32 cellular contexts compared by ENCODE assay signal in genomic region chr21:22516230-22516629, GRCh38.
DNase-seq lines count a peak whose midpoint lies in the region; ATAC-seq, FAIRE-seq and TF ChIP-seq lines count a peak whose summit lies in the region.
"Had no signal": no experiment of that assay in that cellular context is flagged by ENCODE, and none has a peak within 500 bp of the region (broad histone marks: within the 10 kb centered on the region; RNA-seq: fewer than 3 reads in every experiment).

No MANE protein-coding gene starts in this region.

- no peaks in the 10 kb centered on the region for H3K4me1 ChIP-seq in naive thymus-derived CD4-positive, alpha-beta T cell (ENCODE audit: control insufficient read depth in 2 of 2, insufficient read depth in 2 of 2, low read length in 2 of 2)
- no peaks in the 10 kb centered on the region for H3K4me1 ChIP-seq in pancreas
- H3K4me1 ChIP-seq: heart left ventricle, suprapubic skin, upper lobe of right lung had no signal

- POLR2A ChIA-PET in naive thymus-derived CD4-positive, alpha-beta T cell (lab: Charles Lee) = no interaction called here

- intact Hi-C loops in naive thymus-derived CD4-positive, alpha-beta T cell (cut with micrococcal nuclease) = no loop called here
- intact Hi-C loops in pancreas (cut with DNase I) = no loop called here

- CTCF ChIA-PET in naive thymus-derived CD4-positive, alpha-beta T cell (lab: Charles Lee) = no interaction called here

- peaks cover 0 to 4% (median 0%) of the 10 kb centered on the region in 7 donors for H3K4me1 Mint-ChIP-seq in naive thymus-derived CD4-positive, alpha-beta T cell
- H3K4me1 Mint-ChIP-seq in osteocyte (ENCODE audit: unreplicated experiment) = no peaks in the 10 kb centered on the region
- no peaks in the 10 kb centered on the region for H3K4me1 Mint-ChIP-seq in activated T-helper 17 cell treated with anti-CD3 and anti-CD28 coated beads, Interleukin-2, amount 50 U/mL, for 72 hours
- H3K4me1 Mint-ChIP-seq: CD4-positive, CD25-positive, alpha-beta regulatory T cell; mesothelial cell of epicardium had no signal

- peaks cover 0 to 4% (median 0%) of the 10 kb centered on the region in 11 donors for H3K9me3 Mint-ChIP-seq in naive thymus-derived CD4-positive, alpha-beta T cell
- H3K9me3 Mint-ChIP-seq in osteocyte (ENCODE audit: unreplicated experiment) = peaks cover 9% of the 10 kb centered on the region
- H3K9me3 Mint-ChIP-seq in activated T-helper 17 cell treated with anti-CD3 and anti-CD28 coated beads, Interleukin-2, amount 50 U/mL, for 72 hours = peaks cover 6% of the 10 kb centered on the region
- H3K9me3 Mint-ChIP-seq: mesothelial cell of epicardium had no signal

- DNase-seq in GF-D8 (lab: John Stamatoyannopoulos, UW) = peak; percentile 95
- DNase-seq in MV-4-11 (lab: John Stamatoyannopoulos, UW) = peak; percentile 98
- DNase-seq in SKM-1 treated with dmso at 0.1 percent for 144 hours (lab: John Stamatoyannopoulos, UW; ENCODE audit: unreplicated experiment) = peak; percentile 95
- DNase-seq in naive thymus-derived CD4-positive, alpha-beta T cell = no peak
- DNase-seq in pancreas = no peak
- DNase-seq in osteocyte (ENCODE audit: extremely low spot score, unreplicated experiment) = no peak
- DNase-seq: activated CD4-positive, alpha-beta T cell treated with anti-CD3 and anti-CD28 coated beads for 4 hours; activated CD8-positive, alpha-beta T cell treated with anti-CD3 and anti-CD28 coated beads, Interleukin-2, amount 10 ng/mL, durations not matched to agents 7 days and 5 days; aorta; CD4-positive, CD25-positive, alpha-beta regulatory T cell; foreskin melanocyte; GOT3; heart left ventricle; left ventricle myocardium superior; naive thymus-derived CD8-positive, alpha-beta T cell; NCI-H1417; NCI-H345; occipital lobe; stimulated activated CD4-positive, alpha-beta T cell treated with anti-CD3 and anti-CD28 coated beads, Interleukin-4, amount 100 ng/mL, for 4 hours; upper lobe of right lung had no signal

- no peak overlapping the region for H3K4me3 Mint-ChIP-seq in naive thymus-derived CD4-positive, alpha-beta T cell
- H3K4me3 Mint-ChIP-seq in osteocyte (ENCODE audit: unreplicated experiment) = no peak overlapping the region
- no peak overlapping the region for H3K4me3 Mint-ChIP-seq in activated T-helper 17 cell treated with anti-CD3 and anti-CD28 coated beads, Interleukin-2, amount 50 U/mL, for 72 hours
- H3K4me3 Mint-ChIP-seq: activated CD8-positive, alpha-beta T cell treated with anti-CD3 and anti-CD28 coated beads, Interleukin-2, amount 10 ng/mL, durations not matched to agents 7 days and 5 days; activated naive CD8-positive, alpha-beta T cell; CD4-positive, CD25-positive, alpha-beta regulatory T cell; mesothelial cell of epicardium; naive thymus-derived CD8-positive, alpha-beta T cell; T-helper 1 cell treated with Interleukin-12 subunit alpha and Interleukin-12 subunit beta and Interleukin-4 antibody, amounts not matched to agents 30 μg/mL and 1 μg/mL, for 36 hours had no signal

- H3K9me3 ChIP-seq in naive thymus-derived CD4-positive, alpha-beta T cell (ENCODE audit: control insufficient read depth in 2 of 3, low read length in 3 of 3) = no peaks in the 10 kb centered on the region
- no peaks in the 10 kb centered on the region for H3K9me3 ChIP-seq in pancreas
- H3K9me3 ChIP-seq: suprapubic skin, upper lobe of right lung had no signal

- TF ChIP-seq CTCF in pancreas (IDR thresholded peaks at IDR 0.05) (no peak), osteocyte (IDR thresholded peaks at IDR 0.05) (no peak)

- 60 to 66% methylated on average over 3 of the region's 3 CpGs for WGBS in pancreas, 2 donors

- no peaks in the 10 kb centered on the region for H3K27me3 ChIP-seq in naive thymus-derived CD4-positive, alpha-beta T cell (ENCODE audit: control insufficient read depth in 2 of 2, insufficient read depth in 2 of 2, low read length in 2 of 2)
- no peaks in the 10 kb centered on the region for H3K27me3 ChIP-seq in pancreas
- H3K27me3 ChIP-seq: heart left ventricle, suprapubic skin, upper lobe of right lung had no signal

- FAIRE-seq in pancreas (lab: Jason Lieb, UNC) = no peak
- FAIRE-seq: bronchial epithelial cell, D721Med, GM18507, GM19239, keratinocyte had no signal

- no peak overlapping the region for H3K4me3 ChIP-seq in naive thymus-derived CD4-positive, alpha-beta T cell (ENCODE audit: low read length)
- H3K4me3 ChIP-seq in pancreas = no peak overlapping the region
- H3K4me3 ChIP-seq: heart left ventricle, suprapubic skin, upper lobe of right lung had no signal

- peak; percentile 36 for ATAC-seq in naive thymus-derived CD4-positive, alpha-beta T cell
- no peak for ATAC-seq in pancreas
- ATAC-seq in activated T-helper 17 cell treated with anti-CD3 and anti-CD28 coated beads, Interleukin-2, amount 50 U/mL, for 72 hours (replicated peaks) = no peak
- ATAC-seq: activated CD8-positive, alpha-beta T cell treated with anti-CD3 and anti-CD28 coated beads, Interleukin-2, amount 10 ng/mL, durations not matched to agents 7 days and 5 days; heart left ventricle; left ventricle myocardium superior; naive thymus-derived CD8-positive, alpha-beta T cell; upper lobe of right lung had no signal

- no peaks in the 10 kb centered on the region for H3K36me3 ChIP-seq in naive thymus-derived CD4-positive, alpha-beta T cell (ENCODE audit: control insufficient read depth in 2 of 3, insufficient read depth in 3 of 3, low read length in 3 of 3)
- no peaks in the 10 kb centered on the region for H3K36me3 ChIP-seq in pancreas
- H3K36me3 ChIP-seq: heart left ventricle, suprapubic skin, upper lobe of right lung had no signal

- no peaks in the 10 kb centered on the region for H3K27me3 Mint-ChIP-seq in naive thymus-derived CD4-positive, alpha-beta T cell
- H3K27me3 Mint-ChIP-seq in osteocyte (ENCODE audit: unreplicated experiment) = no peaks in the 10 kb centered on the region
- no peaks in the 10 kb centered on the region for H3K27me3 Mint-ChIP-seq in activated T-helper 17 cell treated with anti-CD3 and anti-CD28 coated beads, Interleukin-2, amount 50 U/mL, for 72 hours
- H3K27me3 Mint-ChIP-seq: activated naive CD8-positive, alpha-beta T cell; CD4-positive, CD25-positive, alpha-beta regulatory T cell had no signal

- H3K36me3 Mint-ChIP-seq in naive thymus-derived CD4-positive, alpha-beta T cell = no peaks in the 10 kb centered on the region
- H3K36me3 Mint-ChIP-seq in osteocyte (ENCODE audit: unreplicated experiment) = no peaks in the 10 kb centered on the region
- H3K36me3 Mint-ChIP-seq in activated T-helper 17 cell treated with anti-CD3 and anti-CD28 coated beads, Interleukin-2, amount 50 U/mL, for 72 hours (ENCODE audit: low read depth) = no peaks in the 10 kb centered on the region
- H3K36me3 Mint-ChIP-seq: activated naive CD8-positive, alpha-beta T cell; CD4-positive, CD25-positive, alpha-beta regulatory T cell; mesothelial cell of epicardium had no signal

- H3K27ac ChIP-seq in naive thymus-derived CD4-positive, alpha-beta T cell (ENCODE audit: low read depth, low read length) = no peak overlapping the region
- H3K27ac ChIP-seq in pancreas = no peak overlapping the region
- H3K27ac ChIP-seq: heart left ventricle, RWPE1, suprapubic skin, upper lobe of right lung, VCaP had no signal

- no peak overlapping the region for H3K27ac Mint-ChIP-seq in naive thymus-derived CD4-positive, alpha-beta T cell
- H3K27ac Mint-ChIP-seq in osteocyte (ENCODE audit: unreplicated experiment) = no peak overlapping the region
- no peak overlapping the region for H3K27ac Mint-ChIP-seq in activated T-helper 17 cell treated with anti-CD3 and anti-CD28 coated beads, Interleukin-2, amount 50 U/mL, for 72 hours
- H3K27ac Mint-ChIP-seq: activated CD8-positive, alpha-beta T cell treated with anti-CD3 and anti-CD28 coated beads, Interleukin-2, amount 10 ng/mL, durations not matched to agents 7 days and 5 days; activated naive CD8-positive, alpha-beta T cell; mesothelial cell of epicardium; naive thymus-derived CD8-positive, alpha-beta T cell; T-helper 1 cell treated with Interleukin-12 subunit alpha and Interleukin-12 subunit beta and Interleukin-4 antibody, amounts not matched to agents 30 μg/mL and 1 μg/mL, for 36 hours had no signal

Comparison
In these comparisons a context has a peak if more than half of its experiments do, and no peak if none do; other contexts are left out.
1. DNase-seq: peak in GF-D8 (single experiment), MV-4-11 (single experiment) and SKM-1 treated with dmso at 0.1 percent for 144 hours (single experiment); none in naive thymus-derived CD4-positive, alpha-beta T cell (0 of 9), pancreas (0 of 6) and osteocyte (single experiment).